Comparison of ENCODE assay signal across 15 cellular contexts in genomic region chr2:20624884-20625485, GRCh38. TPM values are rescaled to one million over a fixed set of nuclear protein-coding genes. Genes with fewer than 3 reads are reported as not detected.
DNase-seq lines count a peak whose midpoint lies in the region; TF ChIP-seq lines count a peak whose summit lies in the region.
"Had no signal": no experiment of that assay in that cellular context is flagged by ENCODE, and none has a peak within 500 bp of the region (broad histone marks: within the 10 kb centered on the region; RNA-seq: fewer than 3 reads in every experiment).

No MANE protein-coding gene starts in this region.

- H2AFZ ChIP-seq in neuronal stem cell (ENCODE audit: low read length) = no peak overlapping the region

- H3K27ac ChIP-seq in caudate nucleus (ENCODE audit: low read depth, low read length) (peak overlapping the region; percentile 76), left ventricle myocardium inferior (replicated peaks) (peak overlapping the region; percentile 95), neuronal stem cell (replicated peaks; ENCODE audit: low read length) (no peak overlapping the region), tibial nerve (peak overlapping the region; percentile 42 to 78 (median 66))

- peak overlapping the region; percentile 39 for H3K18ac ChIP-seq in neuronal stem cell (ENCODE audit: low read length)

- no peak overlapping the region for H2BK120ac ChIP-seq in neuronal stem cell (ENCODE audit: low read depth, low read length)

- no peak overlapping the region for H2BK5ac ChIP-seq in neuronal stem cell (ENCODE audit: low read length)

- H3K36me3 ChIP-seq in left ventricle myocardium inferior (peaks cover 42% of the 10 kb centered on the region), neuronal stem cell (replicated peaks in 1 of 2; ENCODE audit: control insufficient read depth in 2 of 2, insufficient read depth in 2 of 2, low read length in 2 of 2) (peaks cover 3 to 23% of the 10 kb centered on the region in 2 donors), tibial nerve (peaks cover 0 to 57% (median 11%) of the 10 kb centered on the region in 3 donors)

- DNase-seq in caudate nucleus (lab: John Stamatoyannopoulos, UW) (no peak), left ventricle myocardium inferior (peak; percentile 13), neuronal stem cell (ENCODE audit: low spot score) (no peak), tibial nerve (ENCODE audit: low spot score in 2 of 2) (no peak), DMS53 treated with DMSO at 0.1 percent for 48 hours (lab: John Stamatoyannopoulos, UW; ENCODE audit: unreplicated experiment) (no peak), SIG-M5 (lab: John Stamatoyannopoulos, UW) (no peak), NCI-H69 (lab: John Stamatoyannopoulos, UW) (no peak)
- DNase-seq: activated naive CD8-positive, alpha-beta T cell treated with anti-CD3 and anti-CD28 coated beads for 36 hours; C1 segment of cervical spinal cord; central memory CD4-positive, alpha-beta T cell; NCI-H446; nephron progenitor cell; small intestine; stimulated activated naive CD8-positive, alpha-beta T cell treated with anti-CD3 and anti-CD28 coated beads, Interleukin-15, amount 100 ng/mL, for 72 hours had no signal

- H3K4ac ChIP-seq in neuronal stem cell (ENCODE audit: low read length) = no peak overlapping the region

- H3K23ac ChIP-seq in neuronal stem cell (ENCODE audit: low read depth, low read length, poor library complexity) = no peak overlapping the region

- TF ChIP-seq EP300 in tibial nerve (IDR thresholded peaks at IDR 0.05) = no peak

- intact Hi-C loops in left ventricle myocardium inferior (cut with micrococcal nuclease) = no loop called here

- WGBS in neuronal stem cell (ENCODE audit: extremely low coverage in 2 of 2, insufficient read length in 2 of 2, insufficient replicate concordance in 1 of 2), 2 donors = no CpG with 5 or more reads among the region's 11 CpGs
- WGBS in tibial nerve, 2 donors = 85% methylated on average over 8 to 11 of the region's 11 CpGs

- H3K4me3 ChIP-seq in left ventricle myocardium inferior (peak overlapping the region; percentile 22), neuronal stem cell (ENCODE audit: low read length in 2 of 2) (no peak overlapping the region), tibial nerve (no peak overlapping the region)

- H3K14ac ChIP-seq in neuronal stem cell (ENCODE audit: low read length) = no peak overlapping the region

- H4K8ac ChIP-seq in neuronal stem cell (ENCODE audit: low read depth, low read length) = no peak overlapping the region

- no peak overlapping the region for H2BK15ac ChIP-seq in neuronal stem cell (ENCODE audit: low read length)

- H3K9ac ChIP-seq in neuronal stem cell (ENCODE audit: low read depth, low read length, poor library complexity) = no peak overlapping the region

- no peak overlapping the region for H4K91ac ChIP-seq in neuronal stem cell (ENCODE audit: low read depth, low read length, poor library complexity)

- TF ChIP-seq POLR2A in tibial nerve (IDR thresholded peaks at IDR 0.05) = no peak

- H3K4me2 ChIP-seq in neuronal stem cell (ENCODE audit: insufficient read depth, low read length, poor library complexity, severe bottlenecking) = no peak overlapping the region

- H2BK12ac ChIP-seq in neuronal stem cell (ENCODE audit: low read length) = no peak overlapping the region

- no peaks in the 10 kb centered on the region for H3K27me3 ChIP-seq in left ventricle myocardium inferior (ENCODE audit: low read depth)
- H3K27me3 ChIP-seq in neuronal stem cell (ENCODE audit: control insufficient read depth in 3 of 3, insufficient read depth in 3 of 3, low read depth in 1 of 3, low read length in 3 of 3) = no peaks in the 10 kb centered on the region
- no peaks in the 10 kb centered on the region for H3K27me3 ChIP-seq in tibial nerve

- H3K79me1 ChIP-seq in neuronal stem cell (ENCODE audit: low read depth, low read length) = no peaks in the 10 kb centered on the region

- TF ChIP-seq CTCF in left ventricle myocardium inferior (IDR thresholded peaks at IDR 0.05; ENCODE audit: borderline replicate concordance) (no peak), tibial nerve (IDR thresholded peaks at IDR 0.05) (no peak)

- no peaks in the 10 kb centered on the region for H3K9me3 ChIP-seq in left ventricle myocardium inferior (replicated peaks)
- no peaks in the 10 kb centered on the region for H3K9me3 ChIP-seq in neuronal stem cell (replicated peaks in 1 of 2; ENCODE audit: control insufficient read depth in 2 of 2, insufficient read depth in 1 of 2, low read depth in 1 of 2, low read length in 2 of 2)
- H3K9me3 ChIP-seq in tibial nerve = no peaks in the 10 kb centered on the region

- H2AK5ac ChIP-seq in neuronal stem cell (ENCODE audit: low read depth, low read length) = no peak overlapping the region

- peaks cover 82% of the 10 kb centered on the region for H3K4me1 ChIP-seq in left ventricle myocardium inferior
- H3K4me1 ChIP-seq in neuronal stem cell (ENCODE audit: control insufficient read depth in 2 of 2, insufficient read depth in 1 of 2, low read depth in 1 of 2, low read length in 2 of 2) = peaks cover 0 to 13% of the 10 kb centered on the region in 2 donors
- H3K4me1 ChIP-seq in tibial nerve = peaks cover 0 to 41% (median 14%) of the 10 kb centered on the region in 4 donors

RNA-seq across cellular contexts. Expression of gene HS1BP3, which starts 25.9 kb away (rescaled TPM):
- total RNA-seq in left ventricle myocardium inferior = 16.6 TPM
- polyA plus RNA-seq in neuronal stem cell (2013, experiment 1 of 2) = 13.1 TPM
- 12.9 TPM for polyA plus RNA-seq in neuronal stem cell (2013, experiment 2 of 2)
- 10 to 100 TPM; 24.5 to 45.9 (median 33.8) TPM for total RNA-seq in tibial nerve

RNA-seq across cellular contexts. Expression of gene GDF7, which starts 42.0 kb away (rescaled TPM):
- total RNA-seq in left ventricle myocardium inferior (0.58 TPM), tibial nerve (10 to 100 TPM in 3 of 4 donors, 1 to 10 TPM in 1; 6.3 to 20.0 (median 16.6) TPM)
- 0.04 TPM for polyA plus RNA-seq in neuronal stem cell (2013, experiment 1 of 2)
- polyA plus RNA-seq in neuronal stem cell (2013, experiment 2 of 2) = 0.06 TPM
- total RNA-seq: activated naive CD8-positive, alpha-beta T cell treated with anti-CD3 and anti-CD28 coated beads for 36 hours had no signal
- polyA plus RNA-seq: keratinocyte had no signal
